ENCODE assay signal across 14 cellular contexts in the genomic region with DNA sequence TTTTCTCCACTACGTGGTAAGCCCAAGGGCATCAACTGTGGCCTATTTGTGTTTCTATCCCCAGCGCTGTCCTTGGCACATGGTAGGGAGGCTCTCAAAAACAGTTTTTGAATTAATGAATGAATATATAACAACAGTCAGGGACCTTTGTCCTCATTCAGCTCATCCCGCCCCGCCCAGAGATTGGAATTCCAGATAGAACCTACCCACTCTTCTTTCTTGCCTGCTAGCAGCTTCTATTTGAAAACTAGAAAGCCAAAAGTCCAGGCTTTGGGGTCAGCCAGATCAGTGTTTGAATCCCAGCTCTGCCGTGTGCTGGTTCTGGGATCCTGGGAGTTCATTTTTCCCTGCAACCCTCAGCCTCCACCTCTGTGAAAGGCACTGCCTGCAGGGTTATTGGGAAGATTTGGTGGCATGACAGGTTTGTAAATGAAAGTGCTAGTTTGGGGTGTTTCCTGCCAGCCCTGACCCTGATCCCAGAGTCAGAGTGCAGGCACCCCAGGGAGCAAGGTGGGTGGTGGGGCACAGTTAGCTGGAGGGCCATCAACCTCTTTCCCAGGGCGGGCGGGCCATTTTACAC. TPM values are rescaled to one million over a fixed set of nuclear protein-coding genes. Genes with fewer than 3 reads are reported as not detected.
DNase-seq lines count a peak whose midpoint lies in the region; ATAC-seq, FAIRE-seq and TF ChIP-seq lines count a peak whose summit lies in the region.
"Had no signal": no experiment of that assay in that cellular context is flagged by ENCODE, and none has a peak within 500 bp of the region (broad histone marks: within the 10 kb centered on the region; RNA-seq: fewer than 3 reads in every experiment).

No MANE protein-coding gene starts in this region.

- H3K27me3 Mint-ChIP-seq in activated naive CD4-positive, alpha-beta T cell treated with anti-CD3 and anti-CD28 coated beads, Interleukin-2, amount 50 U/mL, for 24 hours = no peaks in the 10 kb centered on the region
- H3K27me3 Mint-ChIP-seq in activated T-helper 1 cell treated with anti-CD3 and anti-CD28 coated beads, Interleukin-12 subunit alpha, Interleukin-12 subunit beta, Interleukin-2, Interleukin-4 antibody, amounts not matched to agents 30 ng/mL and 10 ng/mL and 1 ng/mL, durations not matched to agents 14 hours and 24 hours and 36 hours (ENCODE audit: insufficient read depth) = no peaks in the 10 kb centered on the region

- no peaks in the 10 kb centered on the region; a peak in 1 of 5 replicates for H3K27me3 ChIP-seq in HepG2 (ENCODE audit: control insufficient read depth in 1 of 2, insufficient read depth in 2 of 2, low read length in 2 of 2)
- no peaks in the 10 kb centered on the region for H3K27me3 ChIP-seq in transverse colon

- POLR2A ChIA-PET in HepG2 (lab: Yijun Ruan, JAX) = interaction anchor here (0.8 to 21.5 kb wide), 4 partner anchors 16 to 259 kb away, joined by 4 to 1459 read pairs (median 113); a partner anchor contains a TSS

- WGBS in HepG2 (ENCODE audit: low lambda C conversion rate) = 64% methylated on average over 7 of the region's 7 CpGs
- 94% methylated on average over 7 of the region's 7 CpGs; no CpG with 5 or more reads in 1 of the 2 donors for WGBS in transverse colon (ENCODE audit: low coverage in 1 of 2), 2 donors

- BruUV-seq in HepG2 (replicated peaks; lab: Mats Ljungman, UMichigan) = no TSS peak

- H3K4me1 ChIP-seq in HepG2 (ENCODE audit: insufficient read depth, low read length) (peaks cover 74% of the 10 kb centered on the region), transverse colon (peaks cover 17 to 60% (median 42%) of the 10 kb centered on the region in 4 donors)

- H3K9me3 Mint-ChIP-seq in activated naive CD4-positive, alpha-beta T cell treated with anti-CD3 and anti-CD28 coated beads, Interleukin-2, amount 50 U/mL, for 24 hours = no peaks in the 10 kb centered on the region
- no peaks in the 10 kb centered on the region for H3K9me3 Mint-ChIP-seq in activated T-helper 1 cell treated with anti-CD3 and anti-CD28 coated beads, Interleukin-12 subunit alpha, Interleukin-12 subunit beta, Interleukin-2, Interleukin-4 antibody, amounts not matched to agents 30 ng/mL and 10 ng/mL and 1 ng/mL, durations not matched to agents 14 hours and 24 hours and 36 hours

- H3K27ac ChIP-seq in HepG2 (ENCODE audit: extremely low read length, insufficient read depth, low read length) = peak overlapping the region; percentile 96
- peak overlapping the region; percentile 5 to 93 (median 44) for H3K27ac ChIP-seq in transverse colon
- H3K27ac ChIP-seq: left ventricle myocardium inferior had no signal

- H3K4me2 ChIP-seq in HepG2 (ENCODE audit: low read depth, low read length) = peak overlapping the region; percentile 96

- H3K4me3 ChIP-seq in HepG2 (replicated peaks in 1 of 3; ENCODE audit: insufficient read depth in 1 of 3, low read depth in 2 of 3, low read length in 3 of 3) (peak overlapping the region in 1 of 3 experiments; percentile 99; a peak in 1 of 6 replicates), transverse colon (no peak overlapping the region)
- H3K4me3 ChIP-seq: left ventricle myocardium inferior had no signal

- ATAC-seq in HepG2 (no peak), left cardiac atrium (no peak)

- intact Hi-C loops in activated T-helper 1 cell treated with anti-CD3 and anti-CD28 coated beads, Interleukin-12 subunit alpha, Interleukin-12 subunit beta, Interleukin-2, Interleukin-4 antibody, amounts not matched to agents 30 ng/mL and 10 ng/mL and 1 ng/mL, durations not matched to agents 14 hours and 24 hours and 36 hours (cut with micrococcal nuclease) = no loop called here
- intact Hi-C loops in HepG2 (cut with micrococcal nuclease; ENCODE audit: unreplicated experiment) (no loop called here), transverse colon (cut with DNase I; ENCODE audit: low total_unique reads) (no loop called here), left cardiac atrium (cut with DNase I) (no loop called here)

- no peak for TF ChIP-seq RAD21 in HepG2 (CRISPR knock-in tag; IDR thresholded peaks at IDR 0.05)

- H3K4me3 Mint-ChIP-seq in activated naive CD4-positive, alpha-beta T cell treated with anti-CD3 and anti-CD28 coated beads, Interleukin-2, amount 50 U/mL, for 24 hours = peak overlapping the region; percentile 72
- H3K4me3 Mint-ChIP-seq in activated T-helper 1 cell treated with anti-CD3 and anti-CD28 coated beads, Interleukin-12 subunit alpha, Interleukin-12 subunit beta, Interleukin-2, Interleukin-4 antibody, amounts not matched to agents 30 ng/mL and 10 ng/mL and 1 ng/mL, durations not matched to agents 14 hours and 24 hours and 36 hours = peak overlapping the region; percentile 95

- H3K36me3 Mint-ChIP-seq in activated naive CD4-positive, alpha-beta T cell treated with anti-CD3 and anti-CD28 coated beads, Interleukin-2, amount 50 U/mL, for 24 hours = peaks cover 5% of the 10 kb centered on the region
- H3K36me3 Mint-ChIP-seq in activated T-helper 1 cell treated with anti-CD3 and anti-CD28 coated beads, Interleukin-12 subunit alpha, Interleukin-12 subunit beta, Interleukin-2, Interleukin-4 antibody, amounts not matched to agents 30 ng/mL and 10 ng/mL and 1 ng/mL, durations not matched to agents 14 hours and 24 hours and 36 hours (ENCODE audit: low read depth) = peaks cover 29% of the 10 kb centered on the region

- TF ChIP-seq EP300 in HepG2 (IDR thresholded peaks at IDR 0.05; ENCODE audit: low read depth in 2 of 2, low read length in 2 of 2) = no peak
- no peak for TF ChIP-seq EP300 in HepG2 (CRISPR knock-in tag; IDR thresholded peaks at IDR 0.05; ENCODE audit: borderline replicate concordance)
- TF ChIP-seq EP300 in transverse colon (IDR thresholded peaks at IDR 0.05; ENCODE audit: low read depth) = no peak

- no peak for TF ChIP-seq CTCF in HepG2 (CRISPR knock-in tag; IDR thresholded peaks at IDR 0.05)
- no peak for TF ChIP-seq CTCF in transverse colon (IDR thresholded peaks at IDR 0.05)

- CTCF ChIA-PET in HepG2 (lab: Yijun Ruan, JAX; ENCODE audit: low intra/inter-chr PET ratio, low total read pairs) = no interaction called here

- in situ Hi-C loops in HepG2 (cut with HindIII; ENCODE audit: extremely low pct_ligation_motif_present, low pct_unique_long_range_greater_than_20kb) (loop anchor here (10.0 kb wide), 1 partner anchor 318 kb away; a partner anchor contains a TSS), transverse colon (cut with MboI; ENCODE audit: low pct_ligation_motif_present in 1 of 4, low pct_unique_long_range_greater_than_20kb in 1 of 4, low sequenced_read_pairs in 3 of 4) (no loop called here)

- H3K9me3 ChIP-seq in HepG2 (ENCODE audit: low read length) = no peaks in the 10 kb centered on the region
- H3K9me3 ChIP-seq in transverse colon = no peaks in the 10 kb centered on the region
- H3K9me3 ChIP-seq: left ventricle myocardium inferior had no signal

- DNase-seq in activated naive CD4-positive, alpha-beta T cell treated with Interleukin-2 at 50 U/mL for 16 hours = no peak
- no peak for DNase-seq in activated T-helper 1 cell treated with anti-CD3 and anti-CD28 coated beads, Interleukin-12 subunit alpha, Interleukin-12 subunit beta, Interleukin-2, Interleukin-4 antibody, amounts not matched to agents 30 ng/mL and 10 ng/mL and 1 ng/mL, durations not matched to agents 14 hours and 24 hours and 36 hours (ENCODE audit: low spot score)
- DNase-seq in HepG2 (ENCODE audit: low spot score) (peak; percentile 63), transverse colon (peak; percentile 37), left cardiac atrium (no peak), DMS79 treated with DMSO at 0.1 percent for 48 hours (lab: John Stamatoyannopoulos, UW) (no peak), NCI-H187 treated with DMSO at 0.1 percent for 48 hours (lab: John Stamatoyannopoulos, UW) (no peak)
- DNase-seq: left ventricle myocardium inferior had no signal

- H3K27ac Mint-ChIP-seq in activated naive CD4-positive, alpha-beta T cell treated with anti-CD3 and anti-CD28 coated beads, Interleukin-2, amount 50 U/mL, for 24 hours = peak overlapping the region; percentile 94
- H3K27ac Mint-ChIP-seq in activated T-helper 1 cell treated with anti-CD3 and anti-CD28 coated beads, Interleukin-12 subunit alpha, Interleukin-12 subunit beta, Interleukin-2, Interleukin-4 antibody, amounts not matched to agents 30 ng/mL and 10 ng/mL and 1 ng/mL, durations not matched to agents 14 hours and 24 hours and 36 hours = peak overlapping the region; percentile 65

- H3K9ac ChIP-seq in HepG2 (ENCODE audit: insufficient read depth, low read depth, low read length) = peak overlapping the region; percentile 78

- peaks cover 14 to 42% of the 10 kb centered on the region in 2 experiments for H3K36me3 ChIP-seq in HepG2 (replicated peaks in 1 of 2; ENCODE audit: control insufficient read depth in 1 of 2, insufficient read depth in 2 of 2, low read length in 2 of 2)
- no peaks in the 10 kb centered on the region for H3K36me3 ChIP-seq in transverse colon
- H3K36me3 ChIP-seq: left ventricle myocardium inferior had no signal

- TF ChIP-seq POLR2A in HepG2 (IDR thresholded peaks at IDR 0.05; ENCODE audit: insufficient read depth in 1 of 2, low read depth in 2 of 2, low read length in 2 of 2) (no peak), transverse colon (IDR thresholded peaks at IDR 0.05) (no peak)

- peaks cover 46% of the 10 kb centered on the region for H4K20me1 ChIP-seq in HepG2 (ENCODE audit: insufficient read depth, low read length)

- peaks cover 72% of the 10 kb centered on the region for H3K4me1 Mint-ChIP-seq in activated naive CD4-positive, alpha-beta T cell treated with anti-CD3 and anti-CD28 coated beads, Interleukin-2, amount 50 U/mL, for 24 hours
- H3K4me1 Mint-ChIP-seq in activated T-helper 1 cell treated with anti-CD3 and anti-CD28 coated beads, Interleukin-12 subunit alpha, Interleukin-12 subunit beta, Interleukin-2, Interleukin-4 antibody, amounts not matched to agents 30 ng/mL and 10 ng/mL and 1 ng/mL, durations not matched to agents 14 hours and 24 hours and 36 hours (ENCODE audit: low read depth) = peaks cover 67% of the 10 kb centered on the region

- no peak for FAIRE-seq in HepG2 (lab: Jason Lieb, UNC)
- FAIRE-seq: GM12892, RCC 7860 had no signal

- no peak overlapping the region for H2AFZ ChIP-seq in HepG2 (ENCODE audit: low read length)

- peaks cover 92% of the 10 kb centered on the region for H3K79me2 ChIP-seq in HepG2 (ENCODE audit: insufficient read depth, low read length)

RNA-seq across cellular contexts. Expression of a gene that starts 4.5 kb away (rescaled TPM):
- total RNA-seq in activated T-helper 1 cell treated with anti-CD3 and anti-CD28 coated beads, Interleukin-12 subunit alpha, Interleukin-12 subunit beta, Interleukin-2, Interleukin-4 antibody, amounts not matched to agents 30 ng/mL and 10 ng/mL and 1 ng/mL, durations not matched to agents 14 hours and 24 hours and 36 hours = 142 and 153 TPM in 2 replicates
- total RNA-seq in HepG2 (2016; rRNA removed; fragmentation: Illumina TruSeq; extraction: Trizol) (138 and 169 TPM in 2 replicates), transverse colon (100 to 1,000 TPM; 118 to 463 (median 233) TPM), left cardiac atrium (10 to 100 TPM; 15.1 to 18.5 TPM)
- 27.0 and 28.2 TPM in 2 replicates for total RNA-seq in HepG2 (2016; cell fraction: cytosol; rRNA removed; fragmentation: Illumina TruSeq; extraction: Trizol; ENCODE audit: low read depth)
- total RNA-seq in HepG2 (2016; cell fraction: insoluble cytoplasmic fraction; rRNA removed; fragmentation: Illumina TruSeq; extraction: Trizol) = 118 and 171 TPM in 2 replicates
- total RNA-seq in HepG2 (2016; cell fraction: membrane; rRNA removed; fragmentation: Illumina TruSeq; extraction: Trizol) = 64.4 and 79.9 TPM in 2 replicates
- total RNA-seq in HepG2 (2016; cell fraction: nucleus; rRNA removed; fragmentation: Illumina TruSeq; extraction: Trizol) = 75.3 and 85.2 TPM in 2 replicates
- polyA plus RNA-seq in HepG2 (2011; rRNA removed) = 266 and 269 TPM in 2 replicates
- polyA plus RNA-seq in HepG2 (2011; cell fraction: cytosol; rRNA removed) = 232 and 243 TPM in 2 replicates
- 152 and 164 TPM in 2 replicates for polyA plus RNA-seq in HepG2 (2011; cell fraction: nucleus; rRNA removed)
- 209 and 226 TPM in 2 replicates for polyA plus RNA-seq in HepG2 (2012)
- polyA plus RNA-seq in HepG2 (2016; cell fraction: cytosol; fragmentation: Illumina TruSeq; extraction: Trizol; ENCODE audit: low read depth) = 52.4 and 55.7 TPM in 2 replicates
- 275 and 359 TPM in 2 replicates for polyA plus RNA-seq in HepG2 (2016; cell fraction: insoluble cytoplasmic fraction; fragmentation: Illumina TruSeq; extraction: Trizol; ENCODE audit: low read depth)
- 109 and 126 TPM in 2 replicates for polyA plus RNA-seq in HepG2 (2016; cell fraction: membrane; fragmentation: Illumina TruSeq; extraction: Trizol; ENCODE audit: low read depth)
- 248 and 253 TPM in 2 replicates for polyA plus RNA-seq in HepG2 (2016; cell fraction: nucleus; fragmentation: Illumina TruSeq; extraction: Trizol; ENCODE audit: insufficient read depth, low read depth)
- polyA minus RNA-seq in HepG2 (2011; rRNA and poly(A)+ RNA removed; ENCODE audit: low replicate concordance) = 92.0 and 295 TPM in 2 replicates
- 130 and 139 TPM in 2 replicates for polyA minus RNA-seq in HepG2 (2011; cell fraction: cytosol; rRNA and poly(A)+ RNA removed)
- 62.8 and 68.1 TPM in 2 replicates for polyA minus RNA-seq in HepG2 (2011; cell fraction: nucleus; rRNA and poly(A)+ RNA removed)

RNA-seq across cellular contexts. Expression of a gene that starts 15.9 kb away (rescaled TPM):
- 6.0 and 6.1 TPM in 2 replicates for total RNA-seq in activated T-helper 1 cell treated with anti-CD3 and anti-CD28 coated beads, Interleukin-12 subunit alpha, Interleukin-12 subunit beta, Interleukin-2, Interleukin-4 antibody, amounts not matched to agents 30 ng/mL and 10 ng/mL and 1 ng/mL, durations not matched to agents 14 hours and 24 hours and 36 hours
- total RNA-seq in HepG2 (2016; rRNA removed; fragmentation: Illumina TruSeq; extraction: Trizol) (0.91 and 1.1 TPM in 2 replicates), transverse colon (10 to 100 TPM in 1 of 4 donors, 1 to 10 TPM in 2, not detected in 1; 5.2 to 10.5 (median 5.4) TPM), left cardiac atrium (1 to 10 TPM in 1 of 2 donors, under 1 TPM in 1; 0.58 to 3.2 TPM)
- 0.30 TPM in 1 of 2 replicates, not detected in the other for total RNA-seq in HepG2 (2016; cell fraction: cytosol; rRNA removed; fragmentation: Illumina TruSeq; extraction: Trizol; ENCODE audit: low read depth)
- 0.73 and 1.0 TPM in 2 replicates for total RNA-seq in HepG2 (2016; cell fraction: insoluble cytoplasmic fraction; rRNA removed; fragmentation: Illumina TruSeq; extraction: Trizol)
- total RNA-seq in HepG2 (2016; cell fraction: membrane; rRNA removed; fragmentation: Illumina TruSeq; extraction: Trizol) = 0.83 and 0.93 TPM in 2 replicates
- 0.96 and 1.3 TPM in 2 replicates for total RNA-seq in HepG2 (2016; cell fraction: nucleus; rRNA removed; fragmentation: Illumina TruSeq; extraction: Trizol)
- polyA plus RNA-seq in HepG2 (2011; rRNA removed) = 3.7 and 4.7 TPM in 2 replicates
- 2.1 and 2.8 TPM in 2 replicates for polyA plus RNA-seq in HepG2 (2011; cell fraction: cytosol; rRNA removed)
- 7.0 and 8.4 TPM in 2 replicates for polyA plus RNA-seq in HepG2 (2011; cell fraction: nucleus; rRNA removed)
- polyA plus RNA-seq in HepG2 (2012) = 1.8 and 2.4 TPM in 2 replicates
- 0.18 and 0.22 TPM in 2 replicates for polyA plus RNA-seq in HepG2 (2016; cell fraction: cytosol; fragmentation: Illumina TruSeq; extraction: Trizol; ENCODE audit: low read depth)
- polyA plus RNA-seq in HepG2 (2016; cell fraction: insoluble cytoplasmic fraction; fragmentation: Illumina TruSeq; extraction: Trizol; ENCODE audit: low read depth) = 0.83 and 0.93 TPM in 2 replicates
- polyA plus RNA-seq in HepG2 (2016; cell fraction: membrane; fragmentation: Illumina TruSeq; extraction: Trizol; ENCODE audit: low read depth) = 0.48 and 0.49 TPM in 2 replicates
- 2.4 and 2.8 TPM in 2 replicates for polyA plus RNA-seq in HepG2 (2016; cell fraction: nucleus; fragmentation: Illumina TruSeq; extraction: Trizol; ENCODE audit: insufficient read depth, low read depth)
- polyA minus RNA-seq in HepG2 (2011; rRNA and poly(A)+ RNA removed; ENCODE audit: low replicate concordance) = 2.2 TPM in 1 of 2 replicates, not detected in the other
- polyA minus RNA-seq in HepG2 (2011; cell fraction: cytosol; rRNA and poly(A)+ RNA removed) = 0.70 and 2.0 TPM in 2 replicates
- polyA minus RNA-seq in HepG2 (2011; cell fraction: nucleus; rRNA and poly(A)+ RNA removed) = 1.4 and 1.7 TPM in 2 replicates
- total RNA-seq: Daoy, osteocyte had no signal

RNA-seq across cellular contexts. Expression of a gene that starts 23.2 kb away (rescaled TPM):
- total RNA-seq in activated T-helper 1 cell treated with anti-CD3 and anti-CD28 coated beads, Interleukin-12 subunit alpha, Interleukin-12 subunit beta, Interleukin-2, Interleukin-4 antibody, amounts not matched to agents 30 ng/mL and 10 ng/mL and 1 ng/mL, durations not matched to agents 14 hours and 24 hours and 36 hours = 69.0 and 70.8 TPM in 2 replicates
- total RNA-seq in HepG2 (2016; rRNA removed; fragmentation: Illumina TruSeq; extraction: Trizol) (37.6 and 44.2 TPM in 2 replicates), transverse colon (10 to 100 TPM; 18.3 to 34.4 (median 27.6) TPM), left cardiac atrium (10 to 100 TPM; 23.7 to 34.7 TPM)
- total RNA-seq in HepG2 (2016; cell fraction: cytosol; rRNA removed; fragmentation: Illumina TruSeq; extraction: Trizol; ENCODE audit: low read depth) = 16.5 and 18.6 TPM in 2 replicates
- total RNA-seq in HepG2 (2016; cell fraction: insoluble cytoplasmic fraction; rRNA removed; fragmentation: Illumina TruSeq; extraction: Trizol) = 38.7 and 44.6 TPM in 2 replicates
- total RNA-seq in HepG2 (2016; cell fraction: membrane; rRNA removed; fragmentation: Illumina TruSeq; extraction: Trizol) = 25.6 and 29.9 TPM in 2 replicates
- 44.5 and 46.0 TPM in 2 replicates for total RNA-seq in HepG2 (2016; cell fraction: nucleus; rRNA removed; fragmentation: Illumina TruSeq; extraction: Trizol)
- polyA plus RNA-seq in HepG2 (2011; rRNA removed) = 39.7 and 49.8 TPM in 2 replicates
- 37.1 and 45.5 TPM in 2 replicates for polyA plus RNA-seq in HepG2 (2011; cell fraction: cytosol; rRNA removed)
- 152 and 183 TPM in 2 replicates for polyA plus RNA-seq in HepG2 (2011; cell fraction: nucleus; rRNA removed)
- 37.3 and 50.6 TPM in 2 replicates for polyA plus RNA-seq in HepG2 (2012)
- polyA plus RNA-seq in HepG2 (2016; cell fraction: cytosol; fragmentation: Illumina TruSeq; extraction: Trizol; ENCODE audit: low read depth) = 8.7 and 8.9 TPM in 2 replicates
- polyA plus RNA-seq in HepG2 (2016; cell fraction: insoluble cytoplasmic fraction; fragmentation: Illumina TruSeq; extraction: Trizol; ENCODE audit: low read depth) = 35.3 and 35.8 TPM in 2 replicates
- polyA plus RNA-seq in HepG2 (2016; cell fraction: membrane; fragmentation: Illumina TruSeq; extraction: Trizol; ENCODE audit: low read depth) = 17.6 and 19.9 TPM in 2 replicates
- 74.0 and 80.9 TPM in 2 replicates for polyA plus RNA-seq in HepG2 (2016; cell fraction: nucleus; fragmentation: Illumina TruSeq; extraction: Trizol; ENCODE audit: insufficient read depth, low read depth)
- 32.3 and 53.7 TPM in 2 replicates for polyA minus RNA-seq in HepG2 (2011; rRNA and poly(A)+ RNA removed; ENCODE audit: low replicate concordance)
- polyA minus RNA-seq in HepG2 (2011; cell fraction: cytosol; rRNA and poly(A)+ RNA removed) = 12.7 and 14.7 TPM in 2 replicates
- polyA minus RNA-seq in HepG2 (2011; cell fraction: nucleus; rRNA and poly(A)+ RNA removed) = 56.3 and 64.3 TPM in 2 replicates

RNA-seq across cellular contexts. Expression of a gene that starts 40.2 kb away (rescaled TPM):
- not detected in 2 replicates for total RNA-seq in activated T-helper 1 cell treated with anti-CD3 and anti-CD28 coated beads, Interleukin-12 subunit alpha, Interleukin-12 subunit beta, Interleukin-2, Interleukin-4 antibody, amounts not matched to agents 30 ng/mL and 10 ng/mL and 1 ng/mL, durations not matched to agents 14 hours and 24 hours and 36 hours
- total RNA-seq in HepG2 (2016; rRNA removed; fragmentation: Illumina TruSeq; extraction: Trizol) (not detected in 2 replicates), transverse colon (10 to 100 TPM in 1 of 4 donors, 1 to 10 TPM in 2, under 1 TPM in 1; 0.40 to 37.8 (median 3.7) TPM), left cardiac atrium (under 1 TPM; 0.41 to 0.44 TPM)
- not detected in 2 replicates for total RNA-seq in HepG2 (2016; cell fraction: cytosol; rRNA removed; fragmentation: Illumina TruSeq; extraction: Trizol; ENCODE audit: low read depth)
- total RNA-seq in HepG2 (2016; cell fraction: insoluble cytoplasmic fraction; rRNA removed; fragmentation: Illumina TruSeq; extraction: Trizol) = not detected in 2 replicates
- not detected in 2 replicates for total RNA-seq in HepG2 (2016; cell fraction: membrane; rRNA removed; fragmentation: Illumina TruSeq; extraction: Trizol)
- total RNA-seq in HepG2 (2016; cell fraction: nucleus; rRNA removed; fragmentation: Illumina TruSeq; extraction: Trizol) = not detected in 2 replicates
- not detected in 2 replicates for polyA plus RNA-seq in HepG2 (2011; rRNA removed)
- polyA plus RNA-seq in HepG2 (2011; cell fraction: cytosol; rRNA removed) = not detected in 2 replicates
- polyA plus RNA-seq in HepG2 (2011; cell fraction: nucleus; rRNA removed) = not detected in 2 replicates
- polyA plus RNA-seq in HepG2 (2012) = not detected in 2 replicates
- not detected in 2 replicates for polyA plus RNA-seq in HepG2 (2016; cell fraction: cytosol; fragmentation: Illumina TruSeq; extraction: Trizol; ENCODE audit: low read depth)
- polyA plus RNA-seq in HepG2 (2016; cell fraction: insoluble cytoplasmic fraction; fragmentation: Illumina TruSeq; extraction: Trizol; ENCODE audit: low read depth) = not detected in 2 replicates
- polyA plus RNA-seq in HepG2 (2016; cell fraction: membrane; fragmentation: Illumina TruSeq; extraction: Trizol; ENCODE audit: low read depth) = not detected in 2 replicates
- polyA plus RNA-seq in HepG2 (2016; cell fraction: nucleus; fragmentation: Illumina TruSeq; extraction: Trizol; ENCODE audit: insufficient read depth, low read depth) = not detected in 2 replicates
- polyA minus RNA-seq in HepG2 (2011; rRNA and poly(A)+ RNA removed; ENCODE audit: low replicate concordance) = not detected in 2 replicates
- not detected in 2 replicates for polyA minus RNA-seq in HepG2 (2011; cell fraction: cytosol; rRNA and poly(A)+ RNA removed)
- polyA minus RNA-seq in HepG2 (2011; cell fraction: nucleus; rRNA and poly(A)+ RNA removed) = not detected in 2 replicates
- total RNA-seq: Daoy; osteocyte; T-helper 2 cell treated with Interferon-gamma antibody and Interleukin-4, amounts not matched to agents 100 ng/mL and 5 ng/mL, for 36 hours had no signal

Comparison
In these comparisons a context has a peak if more than half of its experiments do, and no peak if none do; other contexts are left out.
1. DNase-seq: peak in HepG2 (single experiment) and transverse colon (single experiment); none in activated naive CD4-positive, alpha-beta T cell treated with Interleukin-2 at 50 U/mL for 16 hours (single experiment), activated T-helper 1 cell treated with anti-CD3 and anti-CD28 coated beads, Interleukin-12 subunit alpha, Interleukin-12 subunit beta, Interleukin-2, Interleukin-4 antibody, amounts not matched to agents 30 ng/mL and 10 ng/mL and 1 ng/mL, durations not matched to agents 14 hours and 24 hours and 36 hours (single experiment), left cardiac atrium (single experiment), DMS79 treated with DMSO at 0.1 percent for 48 hours (single experiment) and NCI-H187 treated with DMSO at 0.1 percent for 48 hours (single experiment).